ENCODE assay signal across 2 cellular contexts in the genomic region with DNA sequence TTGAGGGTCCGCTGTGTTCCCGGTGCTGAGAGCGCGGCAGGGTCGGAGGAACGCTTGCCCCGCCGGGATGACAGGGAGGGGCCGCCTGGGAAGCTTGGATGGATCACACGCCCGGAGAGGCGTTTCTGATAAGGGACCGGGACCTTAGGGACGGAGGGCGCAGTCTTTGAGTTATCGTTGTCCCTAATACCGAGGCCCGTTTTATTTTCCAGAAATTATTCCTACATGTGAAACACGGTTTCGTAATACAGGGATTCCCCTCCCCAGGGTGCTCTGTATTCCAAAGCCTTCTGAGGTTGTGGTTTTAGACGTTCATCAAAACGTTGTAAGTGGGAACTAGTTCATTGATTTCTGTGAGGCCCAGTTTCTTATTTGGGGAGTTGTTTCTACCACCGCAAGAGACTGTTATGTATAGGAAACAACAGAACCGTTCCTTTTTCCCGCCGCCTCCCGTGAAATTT.
TF ChIP-seq lines count a peak whose summit lies in the region.

No MANE protein-coding gene starts in this region.

TF ChIP-seq in HEK293T, 16 proteins besides CTCF, POLR2A, EP300 and RAD21:
- no peak for TF ChIP-seq ARNT (IDR thresholded peaks at IDR 0.05)
- TF ChIP-seq SUZ12 (IDR thresholded peaks at IDR 0.05): no peak
- TF ChIP-seq FOXM1 (IDR thresholded peaks at IDR 0.05; ENCODE audit: borderline replicate concordance): no peak
- no peak for TF ChIP-seq BHLHE40 (IDR thresholded peaks at IDR 0.05; ENCODE audit: borderline replicate concordance)
- no peak for TF ChIP-seq ZNF384 (IDR thresholded peaks at IDR 0.05)
- no peak for TF ChIP-seq HDGF (IDR thresholded peaks at IDR 0.05; ENCODE audit: borderline replicate concordance)
- TF ChIP-seq FOXK2 (IDR thresholded peaks at IDR 0.05): no peak
- TF ChIP-seq, protein P1, sequence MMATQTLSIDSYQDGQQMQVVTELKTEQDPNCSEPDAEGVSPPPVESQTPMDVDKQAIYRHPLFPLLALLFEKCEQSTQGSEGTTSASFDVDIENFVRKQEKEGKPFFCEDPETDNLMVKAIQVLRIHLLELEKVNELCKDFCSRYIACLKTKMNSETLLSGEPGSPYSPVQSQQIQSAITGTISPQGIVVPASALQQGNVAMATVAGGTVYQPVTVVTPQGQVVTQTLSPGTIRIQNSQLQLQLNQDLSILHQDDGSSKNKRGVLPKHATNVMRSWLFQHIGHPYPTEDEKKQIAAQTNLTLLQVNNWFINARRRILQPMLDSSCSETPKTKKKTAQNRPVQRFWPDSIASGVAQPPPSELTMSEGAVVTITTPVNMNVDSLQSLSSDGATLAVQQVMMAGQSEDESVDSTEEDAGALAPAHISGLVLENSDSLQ (IDR thresholded peaks at IDR 0.05): no peak
- no peak for TF ChIP-seq CTBP1 (IDR thresholded peaks at IDR 0.05; ENCODE audit: borderline replicate concordance)
- TF ChIP-seq NFRKB (IDR thresholded peaks at IDR 0.05): no peak
- TF ChIP-seq FOXA1 (IDR thresholded peaks at IDR 0.05): no peak
- TF ChIP-seq ELF4 (IDR thresholded peaks at IDR 0.05): no peak
TF ChIP-seq in HEK293T: peak in this region for 0.

TF ChIP-seq in H1, 55 proteins besides CTCF, POLR2A, EP300 and RAD21:
- TF ChIP-seq, protein P2, sequence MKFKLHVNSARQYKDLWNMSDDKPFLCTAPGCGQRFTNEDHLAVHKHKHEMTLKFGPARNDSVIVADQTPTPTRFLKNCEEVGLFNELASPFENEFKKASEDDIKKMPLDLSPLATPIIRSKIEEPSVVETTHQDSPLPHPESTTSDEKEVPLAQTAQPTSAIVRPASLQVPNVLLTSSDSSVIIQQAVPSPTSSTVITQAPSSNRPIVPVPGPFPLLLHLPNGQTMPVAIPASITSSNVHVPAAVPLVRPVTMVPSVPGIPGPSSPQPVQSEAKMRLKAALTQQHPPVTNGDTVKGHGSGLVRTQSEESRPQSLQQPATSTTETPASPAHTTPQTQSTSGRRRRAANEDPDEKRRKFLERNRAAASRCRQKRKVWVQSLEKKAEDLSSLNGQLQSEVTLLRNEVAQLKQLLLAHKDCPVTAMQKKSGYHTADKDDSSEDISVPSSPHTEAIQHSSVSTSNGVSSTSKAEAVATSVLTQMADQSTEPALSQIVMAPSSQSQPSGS (IDR thresholded peaks at IDR 0.05; ENCODE audit: low read length): no peak
- TF ChIP-seq FOSL1 (IDR thresholded peaks at IDR 0.05; ENCODE audit: insufficient read depth, low read depth, low read length): no peak
- TF ChIP-seq, protein P3, sequence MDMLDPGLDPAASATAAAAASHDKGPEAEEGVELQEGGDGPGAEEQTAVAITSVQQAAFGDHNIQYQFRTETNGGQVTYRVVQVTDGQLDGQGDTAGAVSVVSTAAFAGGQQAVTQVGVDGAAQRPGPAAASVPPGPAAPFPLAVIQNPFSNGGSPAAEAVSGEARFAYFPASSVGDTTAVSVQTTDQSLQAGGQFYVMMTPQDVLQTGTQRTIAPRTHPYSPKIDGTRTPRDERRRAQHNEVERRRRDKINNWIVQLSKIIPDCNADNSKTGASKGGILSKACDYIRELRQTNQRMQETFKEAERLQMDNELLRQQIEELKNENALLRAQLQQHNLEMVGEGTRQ (IDR thresholded peaks at IDR 0.05; ENCODE audit: low read length): no peak
- TF ChIP-seq MAFK (IDR thresholded peaks at IDR 0.05; ENCODE audit: low read depth, low read length): no peak
